In genomic region chr12:123550700-123551099, GRCh38 we compare ENCODE assay signal across 28 cellular contexts.
"Had no signal": no experiment of that assay in that cellular context is flagged by ENCODE, and none has a peak within 500 bp of the region (broad histone marks: within the 10 kb centered on the region; RNA-seq: fewer than 3 reads in every experiment).

No MANE protein-coding gene starts in this region.

- H3K9me3 Mint-ChIP-seq: stimulated activated effector memory CD8-positive, alpha-beta T cell treated with anti-CD3 and anti-CD28 coated beads, Interleukin-12 subunit alpha, Interleukin-12 subunit beta, amount 100 ng/mL, for 72 hours; stimulated activated memory B cell treated with anti-CD40 and anti-IgM and Interleukin-4, amounts not matched to agents 10 μg/mL and 1 μg/mL and 100 μg/mL, for 72 hours; stimulated activated naive B cell treated with anti-CD40 and anti-IgM and Interleukin-4, amounts not matched to agents 10 μg/mL and 1 μg/mL and 100 μg/mL, for 72 hours; stimulated activated naive CD8-positive, alpha-beta T cell treated with anti-CD3 and anti-CD28 coated beads, Interleukin-15, amount 100 ng/mL, for 72 hours; stimulated activated naive CD8-positive, alpha-beta T cell treated with anti-CD3 and anti-CD28 coated beads, Interleukin-15, Interleukin-2, amounts not matched to agents 100 ng/mL and 50 ng/mL, for 24 hours; type B pancreatic cell had no signal

- H3K27me3 ChIP-seq: stomach, suprapubic skin, testis, thyroid gland, tibial nerve, upper lobe of left lung, upper lobe of right lung, uterus, vagina had no signal

- H3K4me1 ChIP-seq: stomach, suprapubic skin, testis, thyroid gland, tibial artery, tibial nerve, transverse colon, upper lobe of left lung, upper lobe of right lung, uterus, vagina had no signal

- H3K4me1 Mint-ChIP-seq: stimulated activated effector memory CD8-positive, alpha-beta T cell treated with anti-CD3 and anti-CD28 coated beads, Interleukin-12 subunit alpha, Interleukin-12 subunit beta, amount 100 ng/mL, for 72 hours; stimulated activated memory B cell treated with anti-CD40 and anti-IgM and Interleukin-4, amounts not matched to agents 10 μg/mL and 1 μg/mL and 100 μg/mL, for 72 hours; stimulated activated naive B cell treated with anti-CD40 and anti-IgM and Interleukin-4, amounts not matched to agents 10 μg/mL and 1 μg/mL and 100 μg/mL, for 72 hours; stimulated activated naive CD8-positive, alpha-beta T cell treated with anti-CD3 and anti-CD28 coated beads, Interleukin-15, amount 100 ng/mL, for 72 hours had no signal

- DNase-seq: stimulated activated CD4-positive, alpha-beta T cell treated with anti-CD3 and anti-CD28 coated beads, Interleukin-2, amount 100 ng/mL, for 48 hours; stimulated activated CD4-positive, alpha-beta T cell treated with anti-CD3 and anti-CD28 coated beads, Interleukin-4, amount 100 ng/mL, for 1 hour; stimulated activated CD4-positive, alpha-beta T cell treated with anti-CD3 and anti-CD28 coated beads, Interleukin-4, amount 100 ng/mL, for 24 hours; stimulated activated CD4-positive, alpha-beta T cell treated with anti-CD3 and anti-CD28 coated beads, Interleukin-4, amount 100 ng/mL, for 4 hours; stimulated activated CD8-positive, alpha-beta memory T cell treated with anti-CD3 and anti-CD28 coated beads, Interleukin-4, amount 100 ng/mL, for 48 hours; stimulated activated naive B cell treated with anti-CD40 and anti-IgM and Interleukin-4, amounts not matched to agents 10 μg/mL and 1 μg/mL and 100 μg/mL, for 72 hours; stimulated activated naive CD4-positive, alpha-beta T cell; stimulated activated naive CD4-positive, alpha-beta T cell treated with Interleukin-2 at 50 U/mL for 16 hours; stimulated activated naive CD8-positive, alpha-beta T cell treated with anti-CD3 and anti-CD28 coated beads, Interleukin-15, amount 100 ng/mL, for 72 hours; stimulated activated naive CD8-positive, alpha-beta T cell treated with anti-CD3 and anti-CD28 coated beads, Interleukin-15, Interleukin-2, amounts not matched to agents 100 U/mL and 50 U/mL, for 24 hours; stomach; substantia nigra; testis; thyroid gland; tibial artery; transverse colon; trophoblast cell; upper lobe of left lung; upper lobe of right lung; uterus had no signal

- H3K9me3 ChIP-seq: stomach, suprapubic skin, testis, thoracic aorta, thyroid gland, tibial artery, tibial nerve, transverse colon, upper lobe of left lung, upper lobe of right lung, uterus, vagina had no signal

- ATAC-seq: stimulated activated effector memory CD8-positive, alpha-beta T cell treated with anti-CD3 and anti-CD28 coated beads, Interleukin-12 subunit alpha, Interleukin-12 subunit beta, amount 100 ng/mL, for 72 hours; stimulated activated memory B cell treated with anti-CD40 and anti-IgM and Interleukin-4, amounts not matched to agents 10 μg/mL and 1 μg/mL and 100 μg/mL, for 72 hours; stimulated activated naive B cell treated with anti-CD40 and anti-IgM and Interleukin-4, amounts not matched to agents 10 μg/mL and 1 μg/mL and 100 μg/mL, for 72 hours; stimulated activated naive CD8-positive, alpha-beta T cell treated with anti-CD3 and anti-CD28 coated beads, Interleukin-15, amount 100 ng/mL, for 72 hours; stimulated activated naive CD8-positive, alpha-beta T cell treated with anti-CD3 and anti-CD28 coated beads, Interleukin-15, Interleukin-2, amounts not matched to agents 100 U/mL and 50 U/mL, for 24 hours; upper lobe of right lung had no signal

- H3K4me3 Mint-ChIP-seq: stimulated activated effector memory CD8-positive, alpha-beta T cell treated with anti-CD3 and anti-CD28 coated beads, Interleukin-12 subunit alpha, Interleukin-12 subunit beta, amount 100 ng/mL, for 72 hours; stimulated activated memory B cell treated with anti-CD40 and anti-IgM and Interleukin-4, amounts not matched to agents 10 μg/mL and 1 μg/mL and 100 μg/mL, for 72 hours; stimulated activated naive B cell treated with anti-CD40 and anti-IgM and Interleukin-4, amounts not matched to agents 10 μg/mL and 1 μg/mL and 100 μg/mL, for 72 hours; stimulated activated naive CD8-positive, alpha-beta T cell treated with anti-CD3 and anti-CD28 coated beads, Interleukin-15, amount 100 ng/mL, for 72 hours; stimulated activated naive CD8-positive, alpha-beta T cell treated with anti-CD3 and anti-CD28 coated beads, Interleukin-15, Interleukin-2, amounts not matched to agents 100 ng/mL and 50 ng/mL, for 24 hours; type B pancreatic cell had no signal

- H3K27ac Mint-ChIP-seq: stimulated activated effector memory CD8-positive, alpha-beta T cell treated with anti-CD3 and anti-CD28 coated beads, Interleukin-12 subunit alpha, Interleukin-12 subunit beta, amount 100 ng/mL, for 72 hours; stimulated activated memory B cell treated with anti-CD40 and anti-IgM and Interleukin-4, amounts not matched to agents 10 μg/mL and 1 μg/mL and 100 μg/mL, for 72 hours; stimulated activated naive B cell treated with anti-CD40 and anti-IgM and Interleukin-4, amounts not matched to agents 10 μg/mL and 1 μg/mL and 100 μg/mL, for 72 hours; stimulated activated naive CD8-positive, alpha-beta T cell treated with anti-CD3 and anti-CD28 coated beads, Interleukin-15, amount 100 ng/mL, for 72 hours; stimulated activated naive CD8-positive, alpha-beta T cell treated with anti-CD3 and anti-CD28 coated beads, Interleukin-15, Interleukin-2, amounts not matched to agents 100 ng/mL and 50 ng/mL, for 24 hours; type B pancreatic cell had no signal

- H3K36me3 ChIP-seq: stomach, suprapubic skin, thoracic aorta, thyroid gland, tibial artery, tibial nerve, transverse colon, upper lobe of left lung, upper lobe of right lung, uterus, vagina had no signal

- H3K4me3 ChIP-seq: stomach, suprapubic skin, testis, thoracic aorta, thyroid gland, tibial artery, tibial nerve, transverse colon, upper lobe of left lung, upper lobe of right lung, uterus, vagina had no signal

- H3K27ac ChIP-seq: stomach, suprapubic skin, testis, thoracic aorta, thyroid gland, tibial artery, tibial nerve, transverse colon, upper lobe of left lung, upper lobe of right lung, uterus, vagina had no signal

- H3K36me3 Mint-ChIP-seq: stimulated activated effector memory CD8-positive, alpha-beta T cell treated with anti-CD3 and anti-CD28 coated beads, Interleukin-12 subunit alpha, Interleukin-12 subunit beta, amount 100 ng/mL, for 72 hours; stimulated activated memory B cell treated with anti-CD40 and anti-IgM and Interleukin-4, amounts not matched to agents 10 μg/mL and 1 μg/mL and 100 μg/mL, for 72 hours; stimulated activated naive B cell treated with anti-CD40 and anti-IgM and Interleukin-4, amounts not matched to agents 10 μg/mL and 1 μg/mL and 100 μg/mL, for 72 hours; type B pancreatic cell had no signal
